ENCODE assay signal across 16 cellular contexts in genomic region chr5:169243651-169244422, GRCh38. TPM values are rescaled to one million over a fixed set of nuclear protein-coding genes. Genes with fewer than 3 reads are reported as not detected.
"Had no signal": no experiment of that assay in that cellular context is flagged by ENCODE, and none has a peak within 500 bp of the region (broad histone marks: within the 10 kb centered on the region; RNA-seq: fewer than 3 reads in every experiment).

No MANE protein-coding gene starts in this region.

- H3K27me3 ChIP-seq: esophagus squamous epithelium, foreskin keratinocyte, right lobe of liver, stomach, transverse colon had no signal

- H3K27ac ChIP-seq: epithelial cell of prostate, esophagus squamous epithelium, foreskin keratinocyte, right lobe of liver, stomach, thoracic aorta, transverse colon had no signal

- H3K4me3 ChIP-seq: esophagus squamous epithelium, right lobe of liver, stomach, thoracic aorta, transverse colon had no signal

- H3K36me3 ChIP-seq: esophagus squamous epithelium, right lobe of liver, stomach, thoracic aorta, transverse colon had no signal

- H3K4me1 ChIP-seq: foreskin keratinocyte, right lobe of liver, stomach, transverse colon had no signal

- H3K9me3 ChIP-seq: right lobe of liver had no signal

- DNase-seq: central memory CD4-positive, alpha-beta T cell; cortex of kidney; effector memory CD8-positive, alpha-beta T cell; esophagus squamous epithelium; foreskin keratinocyte; hippocampal formation; kidney glomerular epithelial cell; mesendoderm; naive thymus-derived CD4-positive, alpha-beta T cell; nephron progenitor cell; right lobe of liver; stimulated activated CD4-positive, alpha-beta T cell treated with anti-CD3 and anti-CD28 coated beads, Interleukin-4, amount 100 ng/mL, for 24 hours; stomach; transverse colon had no signal

RNA-seq across cellular contexts. Expression of gene SLIT3, which starts 57.1 kb away (rescaled TPM):
- polyA plus RNA-seq: naive thymus-derived CD4-positive, alpha-beta T cell had no signal
